34 cellular contexts compared by ENCODE assay signal in the genomic region with DNA sequence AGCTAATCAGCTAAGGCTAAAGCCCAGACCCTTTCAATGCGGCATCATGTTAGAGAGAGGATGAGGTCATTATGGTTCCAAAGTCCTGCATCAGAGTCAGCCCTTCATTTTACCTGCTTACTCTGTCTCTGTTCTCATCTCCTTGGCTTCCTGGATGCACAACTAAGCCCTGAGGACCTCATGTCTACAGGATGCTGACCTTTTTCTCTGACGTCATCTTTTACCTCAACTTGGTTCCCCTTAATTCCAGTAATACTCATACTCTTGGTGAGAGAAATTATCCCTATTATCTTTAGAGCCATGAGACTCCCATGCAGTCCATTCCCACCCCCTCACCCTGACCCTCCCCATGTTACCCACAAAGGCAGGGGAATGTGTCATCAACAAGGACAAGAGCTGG.
"Had no signal": no experiment of that assay in that cellular context is flagged by ENCODE, and none has a peak within 500 bp of the region (broad histone marks: within the 10 kb centered on the region; RNA-seq: fewer than 3 reads in every experiment).

No MANE protein-coding gene starts in this region.

- ATAC-seq: activated naive CD4-positive, alpha-beta T cell treated with anti-CD3 and anti-CD28 coated beads, Interleukin-2, amount 50 U/mL, for 72 hours; activated naive CD8-positive, alpha-beta T cell treated with anti-CD3 and anti-CD28 coated beads, Interleukin-2, amount 50 U/mL, for 24 hours; activated T-cell treated with anti-CD3 and anti-CD28 coated beads, Interleukin-2, amount 50 U/mL, for 4 hours; activated T-cell treated with anti-CD3 and anti-CD28 coated beads, Interleukin-2, amount 50 U/mL, for 72 hours; activated T-helper 17 cell treated with anti-CD3 and anti-CD28 coated beads, Interleukin-2, amount 50 U/mL, for 72 hours; body of pancreas had no signal

- H3K9me3 ChIP-seq: adrenal gland, ascending aorta, body of pancreas, breast epithelium had no signal

- H3K36me3 ChIP-seq: adrenal gland, ascending aorta, brain microvascular endothelial cell, breast epithelium, cardiac muscle cell had no signal

- DNase-seq: activated effector memory CD4-positive, alpha-beta T cell treated with anti-CD3 and anti-CD28 coated beads, Interleukin-2, amount 50 U/mL, for 16 hours; activated effector memory CD4-positive, alpha-beta T cell treated with Interleukin-2 at 50 U/mL for 16 hours; activated gamma-delta T cell; activated gamma-delta T cell treated with Interleukin-2 at 50 U/mL for 16 hours; activated naive CD4-positive, alpha-beta T cell; activated naive CD4-positive, alpha-beta T cell treated with anti-CD3 and anti-CD28 coated beads for 36 hours; activated naive CD4-positive, alpha-beta T cell treated with anti-CD3 and anti-CD28 coated beads, Interleukin-2, amount 10 ng/mL, durations not matched to agents 7 days and 5 days; activated naive CD4-positive, alpha-beta T cell treated with anti-CD3 and anti-CD28 coated beads, Interleukin-2, amount 50 U/mL, for 16 hours; activated naive CD4-positive, alpha-beta T cell treated with Interleukin-2 at 50 U/mL for 16 hours; activated naive CD8-positive, alpha-beta T cell treated with anti-CD3 and anti-CD28 coated beads for 36 hours; activated naive CD8-positive, alpha-beta T cell treated with anti-CD3 and anti-CD28 coated beads, Interleukin-2, amount 10 ng/mL, durations not matched to agents 7 days and 5 days; activated naive CD8-positive, alpha-beta T cell treated with anti-CD3 and anti-CD28 coated beads, Interleukin-2, amount 50 U/mL, for 24 hours; activated T-cell treated with anti-CD3 and anti-CD28 coated beads, Interleukin-2, amount 50 U/mL, for 1 hour; activated T-cell treated with anti-CD3 and anti-CD28 coated beads, Interleukin-2, amount 50 U/mL, for 24 hours; activated T-cell treated with anti-CD3 and anti-CD28 coated beads, Interleukin-2, amount 50 U/mL, for 4 hours; activated T-cell treated with anti-CD3 and anti-CD28 coated beads, Interleukin-2, amount 50 U/mL, for 48 hours; activated T-cell treated with anti-CD3 and anti-CD28 coated beads, Interleukin-2, amount 50 U/mL, for 72 hours; adrenal gland; amniotic stem cell; amygdala; anterior cingulate cortex; aorta; body of pancreas; brain microvascular endothelial cell; caudate nucleus; central memory CD4-positive, alpha-beta T cell; cerebellar nuclear complex had no signal

- H3K27ac ChIP-seq: adrenal gland, ascending aorta, body of pancreas, brain microvascular endothelial cell, breast epithelium, cardiac muscle cell had no signal

- H3K4me1 ChIP-seq: adrenal gland, ascending aorta, body of pancreas, breast epithelium had no signal

- FAIRE-seq: astrocyte, bronchial epithelial cell had no signal

- H3K27me3 ChIP-seq: adrenal gland, ascending aorta, body of pancreas, brain microvascular endothelial cell, breast epithelium, cardiac muscle cell had no signal

- H3K4me3 ChIP-seq: adrenal gland, ascending aorta, body of pancreas, breast epithelium, cardiac muscle cell had no signal
